Comparison of ENCODE assay signal across 13 cellular contexts in the genomic region with DNA sequence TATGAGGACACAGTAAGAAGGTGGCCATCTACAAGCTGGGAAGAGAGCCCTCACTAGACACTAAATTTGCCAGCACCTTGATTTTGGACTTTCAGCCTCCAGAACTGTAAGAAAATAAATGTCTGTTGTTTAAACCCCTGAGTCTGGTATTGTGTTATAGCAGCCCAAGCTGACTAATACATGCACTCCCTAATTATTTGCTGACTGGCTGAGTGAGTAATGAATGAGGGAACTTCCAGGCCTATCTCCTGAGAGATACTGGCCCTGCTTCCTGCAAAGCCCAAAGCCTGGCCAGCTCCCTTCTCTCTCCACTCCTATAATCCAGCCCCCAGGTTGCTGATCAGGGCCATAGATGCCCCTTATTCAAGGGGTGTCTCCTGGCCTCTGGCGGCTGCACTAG.
DNase-seq lines count a peak whose midpoint lies in the region; ATAC-seq, FAIRE-seq and TF ChIP-seq lines count a peak whose summit lies in the region.
"Had no signal": no experiment of that assay in that cellular context is flagged by ENCODE, and none has a peak within 500 bp of the region (broad histone marks: within the 10 kb centered on the region; RNA-seq: fewer than 3 reads in every experiment).

No MANE protein-coding gene starts in this region.

- H3K4me2 ChIP-seq in osteoblast (ENCODE audit: insufficient read depth, low read length) = no peak overlapping the region

- H3K9me3 ChIP-seq in osteoblast (ENCODE audit: low read depth, low read length) (no peaks in the 10 kb centered on the region), endodermal cell (ENCODE audit: control insufficient read depth, low read length) (no peaks in the 10 kb centered on the region)
- H3K9me3 ChIP-seq: Caco-2 had no signal

- H3K27ac ChIP-seq in osteoblast (ENCODE audit: low read depth, low read length) = no peak overlapping the region
- no peak overlapping the region for H3K27ac ChIP-seq in endodermal cell (ENCODE audit: low read depth, low read length)

- H3K4me3 ChIP-seq in osteoblast (ENCODE audit: insufficient read depth, low read length) (no peak overlapping the region), endodermal cell (ENCODE audit: low read length) (no peak overlapping the region)

- H3K4me3 Mint-ChIP-seq in endodermal cell = no peak overlapping the region
- H3K4me3 Mint-ChIP-seq: CD14-positive monocyte; CD8-positive, alpha-beta memory T cell; H9 had no signal

- DNase-seq in M059J (ENCODE audit: low read depth) = peak; percentile 49
- DNase-seq in RCC 7860 (ENCODE audit: low spot score) = peak; percentile 7
- peak; percentile 76 for DNase-seq in osteoblast (ENCODE audit: insufficient read length, low spot score, missing footprints)
- no peak for DNase-seq in SIG-M5 treated with dmso at 0.1 percent for 504 hours (lab: John Stamatoyannopoulos, UW; ENCODE audit: unreplicated experiment)
- DNase-seq in KG1 (lab: John Stamatoyannopoulos, UW) = no peak
- DNase-seq in endodermal cell = no peak
- DNase-seq: Caco-2; CD8-positive, alpha-beta memory T cell; GOT3; H9; IMR-90 had no signal

- 90% methylated on average over 1 of the region's 1 CpG; no CpG with 5 or more reads in 1 of the 2 experiments for WGBS in endodermal cell (ENCODE audit: insufficient coverage in 1 of 2, insufficient read length in 1 of 2), 2 experiments

- H3K36me3 Mint-ChIP-seq in endodermal cell (ENCODE audit: low read depth) = no peaks in the 10 kb centered on the region
- H3K36me3 Mint-ChIP-seq: CD14-positive monocyte; CD8-positive, alpha-beta memory T cell had no signal

- no peaks in the 10 kb centered on the region for H3K79me2 ChIP-seq in osteoblast (ENCODE audit: insufficient read depth, low read length)

- H3K36me3 ChIP-seq in osteoblast (ENCODE audit: insufficient read depth, low read length) = no peaks in the 10 kb centered on the region
- no peaks in the 10 kb centered on the region for H3K36me3 ChIP-seq in endodermal cell (ENCODE audit: control insufficient read depth, insufficient read depth, low read length)

- TF ChIP-seq CTCF in osteoblast (IDR thresholded peaks at IDR 0.05; ENCODE audit: extremely low read depth, low read depth, low read length) (no peak), endodermal cell (conservative IDR thresholded peaks at IDR 0.05) (no peak)

- H3K27me3 Mint-ChIP-seq in endodermal cell (ENCODE audit: insufficient read depth) = no peaks in the 10 kb centered on the region

- FAIRE-seq in RCC 7860 (lab: Jason Lieb, UNC) = no peak

- no peaks in the 10 kb centered on the region for H4K20me1 ChIP-seq in osteoblast (ENCODE audit: insufficient read depth, low read length)

- ATAC-seq in esophagus mucosa = peak; percentile 54

- no peak overlapping the region for H3K27ac Mint-ChIP-seq in endodermal cell
- H3K27ac Mint-ChIP-seq: CD14-positive monocyte; CD8-positive, alpha-beta memory T cell; H9 had no signal

- H3K4me1 Mint-ChIP-seq in endodermal cell = peaks cover 4% of the 10 kb centered on the region
- H3K4me1 Mint-ChIP-seq: CD14-positive monocyte; CD8-positive, alpha-beta memory T cell had no signal

- H3K4me1 ChIP-seq in osteoblast (ENCODE audit: insufficient read depth, low read length) = no peaks in the 10 kb centered on the region
- H3K4me1 ChIP-seq in endodermal cell (ENCODE audit: control insufficient read depth, insufficient read depth, low read length) = no peaks in the 10 kb centered on the region
- H3K4me1 ChIP-seq: Caco-2 had no signal

- no peaks in the 10 kb centered on the region for H3K9me3 Mint-ChIP-seq in endodermal cell
- H3K9me3 Mint-ChIP-seq: H9 had no signal

- H3K27me3 ChIP-seq in osteoblast (ENCODE audit: insufficient read depth, low read length) (no peaks in the 10 kb centered on the region), endodermal cell (ENCODE audit: control insufficient read depth, insufficient read depth, low read length, poor library complexity, severe bottlenecking) (no peaks in the 10 kb centered on the region)

- H2AFZ ChIP-seq in osteoblast (ENCODE audit: low read length) = no peak overlapping the region

- no peak overlapping the region for H3K9ac ChIP-seq in endodermal cell (ENCODE audit: extremely low read depth, low read length, poor library complexity, severe bottlenecking)

Comparison
In these comparisons a context has a peak if more than half of its experiments do, and no peak if none do; other contexts are left out.
1. DNase-seq: peak in M059J (single experiment), RCC 7860 (single experiment) and osteoblast (single experiment); none in SIG-M5 treated with dmso at 0.1 percent for 504 hours (single experiment), KG1 (single experiment) and endodermal cell (single experiment).